10 cellular contexts compared by ENCODE assay signal in genomic region chr1:221987860-221988520, GRCh38.
DNase-seq lines count a peak whose midpoint lies in the region; ATAC-seq, FAIRE-seq and TF ChIP-seq lines count a peak whose summit lies in the region.
"Had no signal": no experiment of that assay in that cellular context is flagged by ENCODE, and none has a peak within 500 bp of the region (broad histone marks: within the 10 kb centered on the region; RNA-seq: fewer than 3 reads in every experiment).

No MANE protein-coding gene starts in this region.

- H3K4me2 ChIP-seq in HepG2 (ENCODE audit: low read depth, low read length), result no peak overlapping the region

- DNase-seq in COLO829 (ENCODE audit: low spot score) (peak; percentile 96), LHCN-M2 (ENCODE audit: low read depth) (peak; percentile 100), adipocyte (ENCODE audit: low read depth) (peak; percentile 84), HepG2 (ENCODE audit: low spot score) (peak; percentile 9), NCI-H1436 treated with DMSO at 0.1 percent for 48 hours (lab: John Stamatoyannopoulos, UW) (no peak), left colon (no peak)
- DNase-seq: nephron progenitor cell, WERI-Rb-1 had no signal

- H3K9me3 ChIP-seq in adipocyte (ENCODE audit: control insufficient read depth, low read length), result no peaks in the 10 kb centered on the region
- no peaks in the 10 kb centered on the region for H3K9me3 ChIP-seq in HepG2 (ENCODE audit: low read length)

- TF ChIP-seq EP300 in HepG2 (IDR thresholded peaks at IDR 0.05; ENCODE audit: low read depth in 2 of 2, low read length in 2 of 2) (no peak), HepG2 (CRISPR knock-in tag; IDR thresholded peaks at IDR 0.05; ENCODE audit: borderline replicate concordance) (no peak)

- WGBS in HepG2 (ENCODE audit: low lambda C conversion rate), result 21% methylated on average over 6 of the region's 6 CpGs

- in situ Hi-C loops in HepG2 (cut with HindIII; ENCODE audit: extremely low pct_ligation_motif_present, low pct_unique_long_range_greater_than_20kb), result no loop called here

- H3K9ac ChIP-seq in adipocyte (ENCODE audit: low read length), result peak overlapping the region; percentile 20
- H3K9ac ChIP-seq in HepG2 (ENCODE audit: insufficient read depth, low read depth, low read length), result no peak overlapping the region

- intact Hi-C loops in HepG2 (cut with micrococcal nuclease; ENCODE audit: unreplicated experiment), result no loop called here
- intact Hi-C loops in left colon (cut with DNase I, micrococcal nuclease), result no loop called here

- H2AFZ ChIP-seq in HepG2 (ENCODE audit: low read length), result no peak overlapping the region

- H3K4me1 ChIP-seq in adipocyte (ENCODE audit: control insufficient read depth, insufficient read depth, low read length) (peaks cover 48% of the 10 kb centered on the region), HepG2 (ENCODE audit: insufficient read depth, low read length) (no peaks in the 10 kb centered on the region)

- H4K20me1 ChIP-seq in HepG2 (ENCODE audit: insufficient read depth, low read length), result no peaks in the 10 kb centered on the region

- no peaks in the 10 kb centered on the region for H3K36me3 ChIP-seq in adipocyte (ENCODE audit: control insufficient read depth, insufficient read depth, low read length, severe bottlenecking)
- no peaks in the 10 kb centered on the region for H3K36me3 ChIP-seq in HepG2 (replicated peaks in 1 of 2; ENCODE audit: control insufficient read depth in 1 of 2, insufficient read depth in 2 of 2, low read length in 2 of 2)
- H3K36me3 ChIP-seq: WERI-Rb-1 had no signal

- no peak for FAIRE-seq in HepG2 (lab: Jason Lieb, UNC)

- ATAC-seq in HepG2 (no peak), left colon (no peak), GM18873 (IDR thresholded peaks at IDR 0.05; ENCODE audit: low FRiP score, unreplicated experiment) (no peak), HG02610 (IDR thresholded peaks at IDR 0.05; ENCODE audit: unreplicated experiment) (no peak)

- BruUV-seq in HepG2 (replicated peaks; lab: Mats Ljungman, UMichigan), result no TSS peak

- no peak for TF ChIP-seq RAD21 in HepG2 (CRISPR knock-in tag; IDR thresholded peaks at IDR 0.05)

- POLR2A ChIA-PET in HepG2 (lab: Yijun Ruan, JAX), result no interaction called here

- H3K27me3 ChIP-seq in adipocyte (replicated peaks; ENCODE audit: control insufficient read depth, insufficient read depth, low read length), result no peaks in the 10 kb centered on the region
- H3K27me3 ChIP-seq in HepG2 (ENCODE audit: control insufficient read depth in 1 of 2, insufficient read depth in 2 of 2, low read length in 2 of 2), result no peaks in the 10 kb centered on the region

- CTCF ChIA-PET in HepG2 (lab: Yijun Ruan, JAX; ENCODE audit: low intra/inter-chr PET ratio, low total read pairs), result no interaction called here

- H3K4me3 ChIP-seq in adipocyte (ENCODE audit: low read length), result no peak overlapping the region
- no peak overlapping the region for H3K4me3 ChIP-seq in HepG2 (replicated peaks in 1 of 3; ENCODE audit: insufficient read depth in 1 of 3, low read depth in 2 of 3, low read length in 3 of 3)

- H3K27ac ChIP-seq in HepG2 (ENCODE audit: extremely low read length, insufficient read depth, low read length), result no peak overlapping the region
- H3K27ac ChIP-seq: WERI-Rb-1 had no signal

- H3K79me2 ChIP-seq in HepG2 (ENCODE audit: insufficient read depth, low read length), result no peaks in the 10 kb centered on the region

- TF ChIP-seq POLR2A in HepG2 (IDR thresholded peaks at IDR 0.05; ENCODE audit: insufficient read depth in 1 of 2, low read depth in 2 of 2, low read length in 2 of 2), result no peak

- no peak for TF ChIP-seq CTCF in HepG2 (CRISPR knock-in tag; IDR thresholded peaks at IDR 0.05)

TF ChIP-seq in HepG2, 621 proteins besides CTCF, POLR2A, EP300 and RAD21:
- TF ChIP-seq AGO1 (IDR thresholded peaks at IDR 0.05; ENCODE audit: low read depth, low read length, poor library complexity, severe bottlenecking) (no peak), FOSL2 (CRISPR knock-in tag; IDR thresholded peaks at IDR 0.05) (peak; percentile 80), ZHX1 (CRISPR knock-in tag; IDR thresholded peaks at IDR 0.05; ENCODE audit: low read depth) (no peak), CREB1 (IDR thresholded peaks at IDR 0.05) (peak; percentile 29; the same call in 1 of the 2 replicates), CREB1 (CRISPR knock-in tag; IDR thresholded peaks at IDR 0.05) (no peak)
- TF ChIP-seq, protein P1, sequence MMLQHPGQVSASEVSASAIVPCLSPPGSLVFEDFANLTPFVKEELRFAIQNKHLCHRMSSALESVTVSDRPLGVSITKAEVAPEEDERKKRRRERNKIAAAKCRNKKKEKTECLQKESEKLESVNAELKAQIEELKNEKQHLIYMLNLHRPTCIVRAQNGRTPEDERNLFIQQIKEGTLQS (CRISPR knock-in tag; IDR thresholded peaks at IDR 0.05), result peak; percentile 16; the same call in 1 of the 2 replicates
TF ChIP-seq in HepG2: peak in this region for 3.

Comparison
In these comparisons a context has a peak if more than half of its experiments do, and no peak if none do; other contexts are left out.
1. DNase-seq: peak in COLO829 (single experiment), LHCN-M2 (single experiment), adipocyte (single experiment) and HepG2 (single experiment); none in NCI-H1436 treated with DMSO at 0.1 percent for 48 hours (single experiment) and left colon (0 of 2).